ENCODE assay signal across 17 cellular contexts in the genomic region with DNA sequence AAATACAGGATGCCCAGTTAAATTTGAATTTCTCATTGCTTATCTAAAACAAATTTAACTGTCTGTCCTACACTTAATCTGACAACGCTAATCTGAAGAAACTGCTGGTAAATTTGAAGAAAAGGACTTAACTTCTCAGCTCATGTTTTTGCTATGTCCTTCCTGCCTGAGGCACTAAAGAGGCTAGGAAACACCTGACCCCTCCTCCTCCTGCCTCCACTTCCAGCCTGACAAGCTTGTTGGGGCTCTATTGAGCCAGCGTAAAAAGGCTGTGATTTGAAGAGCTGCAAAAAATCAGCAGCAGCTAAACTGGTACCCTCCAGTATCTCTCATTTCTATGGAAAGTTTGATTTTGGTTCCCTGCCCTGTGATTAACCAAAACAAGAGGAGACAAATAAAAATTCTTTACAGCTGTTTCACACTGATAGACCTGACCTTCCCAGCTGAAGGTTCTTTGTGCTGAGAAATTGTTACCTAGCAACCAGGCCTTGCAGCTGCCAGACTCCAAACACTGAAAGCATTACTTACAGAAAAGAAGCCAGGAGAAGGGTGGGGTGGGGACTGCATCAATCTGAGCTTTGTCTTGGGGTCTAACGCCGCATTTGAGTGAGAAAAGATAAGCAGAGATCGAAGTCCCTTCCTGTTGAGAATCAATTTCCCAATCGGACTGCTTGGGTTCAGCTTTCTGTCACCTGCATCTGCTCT. TPM values are rescaled to one million over a fixed set of nuclear protein-coding genes. Genes with fewer than 3 reads are reported as not detected.
DNase-seq lines count a peak whose midpoint lies in the region; ATAC-seq and TF ChIP-seq lines count a peak whose summit lies in the region.
"Had no signal": no experiment of that assay in that cellular context is flagged by ENCODE, and none has a peak within 500 bp of the region (broad histone marks: within the 10 kb centered on the region; RNA-seq: fewer than 3 reads in every experiment).

No MANE protein-coding gene starts in this region.

- peaks cover 8% of the 10 kb centered on the region for H3K4me1 ChIP-seq in ectodermal cell (ENCODE audit: control insufficient read depth, insufficient read depth, low read length)
- H3K4me1 ChIP-seq: gastrocnemius medialis, spleen had no signal

- ATAC-seq in GM19467 (IDR thresholded peaks at IDR 0.05; ENCODE audit: unreplicated experiment) = no peak
- ATAC-seq: gastrocnemius medialis, mucosa of descending colon had no signal

- H3K36me3 Mint-ChIP-seq in progenitor cell of endocrine pancreas (ENCODE audit: insufficient read depth) = peaks cover 12% of the 10 kb centered on the region
- no peaks in the 10 kb centered on the region for H3K36me3 Mint-ChIP-seq in mesothelial cell of epicardium
- H3K36me3 Mint-ChIP-seq: CD14-positive monocyte had no signal

- H3K4me1 Mint-ChIP-seq in progenitor cell of endocrine pancreas (ENCODE audit: low read depth) (peaks cover 37% of the 10 kb centered on the region), mesothelial cell of epicardium (no peaks in the 10 kb centered on the region)
- H3K4me1 Mint-ChIP-seq: activated CD4-positive, alpha-beta memory T cell treated with anti-CD3 and anti-CD28 coated beads, Interleukin-2, amount 10 ng/mL, durations not matched to agents 7 days and 5 days; CD14-positive monocyte had no signal

- peak overlapping the region; percentile 77 for H3K27ac Mint-ChIP-seq in progenitor cell of endocrine pancreas
- H3K27ac Mint-ChIP-seq in mesothelial cell of epicardium = no peak overlapping the region
- H3K27ac Mint-ChIP-seq: activated CD4-positive, alpha-beta memory T cell treated with anti-CD3 and anti-CD28 coated beads, Interleukin-2, amount 10 ng/mL, durations not matched to agents 7 days and 5 days; CD14-positive monocyte had no signal

- peak overlapping the region; percentile 60 for H3K27ac ChIP-seq in ectodermal cell (ENCODE audit: insufficient read depth, low read depth, low read length, poor library complexity, severe bottlenecking)
- H3K27ac ChIP-seq: gastrocnemius medialis, spleen had no signal

- no peaks in the 10 kb centered on the region for H3K27me3 ChIP-seq in ectodermal cell (ENCODE audit: control insufficient read depth, insufficient read depth, low read length, poor library complexity, severe bottlenecking)

- no peaks in the 10 kb centered on the region for H3K36me3 ChIP-seq in ectodermal cell (ENCODE audit: control insufficient read depth, insufficient read depth, low read length)
- H3K36me3 ChIP-seq: gastrocnemius medialis, spleen had no signal

- DNase-seq in NCI-H1417 (lab: John Stamatoyannopoulos, UW) (peak; percentile 70 to 92 (median 79)), NCI-H2227 treated with DMSO at 0.1 percent for 48 hours (lab: John Stamatoyannopoulos, UW) (peak; percentile 95), progenitor cell of endocrine pancreas (ENCODE audit: low spot score, unreplicated experiment) (peak; percentile 14), D341Med (ENCODE audit: low spot score) (no peak), mesothelial cell of epicardium (ENCODE audit: low spot score in 2 of 2, unreplicated experiment in 2 of 2) (no peak)
- DNase-seq: activated CD4-positive, alpha-beta memory T cell treated with anti-CD3 and anti-CD28 coated beads, Interleukin-2, amount 10 ng/mL, durations not matched to agents 7 days and 5 days; amniotic stem cell; cerebellar nuclear complex; gastrocnemius medialis; KBM-7; kidney; mucosa of descending colon; spleen had no signal

- TF ChIP-seq CTCF in progenitor cell of endocrine pancreas (IDR thresholded peaks at IDR 0.05; ENCODE audit: unreplicated experiment) (no peak), mesothelial cell of epicardium (IDR thresholded peaks at IDR 0.05; ENCODE audit: unreplicated experiment) (no peak)

- H3K4me3 ChIP-seq in ectodermal cell (ENCODE audit: insufficient read depth, low read depth, low read length) = no peak overlapping the region
- H3K4me3 ChIP-seq: gastrocnemius medialis, mucosa of descending colon, spleen had no signal

- peak overlapping the region; percentile 13 for H3K4me3 Mint-ChIP-seq in progenitor cell of endocrine pancreas (ENCODE audit: low read depth)
- H3K4me3 Mint-ChIP-seq in mesothelial cell of epicardium = no peak overlapping the region
- H3K4me3 Mint-ChIP-seq: activated CD4-positive, alpha-beta memory T cell treated with anti-CD3 and anti-CD28 coated beads, Interleukin-2, amount 10 ng/mL, durations not matched to agents 7 days and 5 days; CD14-positive monocyte had no signal

- no peaks in the 10 kb centered on the region for H3K9me3 ChIP-seq in ectodermal cell (ENCODE audit: control insufficient read depth, low read length)
- H3K9me3 ChIP-seq: gastrocnemius medialis, mucosa of descending colon, spleen had no signal

- no peaks in the 10 kb centered on the region for H3K27me3 Mint-ChIP-seq in progenitor cell of endocrine pancreas
- peaks cover 11% of the 10 kb centered on the region for H3K27me3 Mint-ChIP-seq in mesothelial cell of epicardium (ENCODE audit: low read depth)
- H3K27me3 Mint-ChIP-seq: activated CD4-positive, alpha-beta memory T cell treated with anti-CD3 and anti-CD28 coated beads, Interleukin-2, amount 10 ng/mL, durations not matched to agents 7 days and 5 days had no signal

- WGBS in ectodermal cell, 2 experiments = 53 to 59% methylated on average over 5 to 6 of the region's 6 CpGs

- H3K9me3 Mint-ChIP-seq in progenitor cell of endocrine pancreas (ENCODE audit: low read depth) (no peaks in the 10 kb centered on the region), mesothelial cell of epicardium (peaks cover 5% of the 10 kb centered on the region)
- H3K9me3 Mint-ChIP-seq: activated CD4-positive, alpha-beta memory T cell treated with anti-CD3 and anti-CD28 coated beads, Interleukin-2, amount 10 ng/mL, durations not matched to agents 7 days and 5 days had no signal

RNA-seq across cellular contexts. Expression of a gene that starts 34.9 kb away (rescaled TPM):
- polyA plus RNA-seq in ectodermal cell (2013, experiment 1 of 4) = 5.2 TPM
- 4.9 TPM for polyA plus RNA-seq in ectodermal cell (2013, experiment 2 of 4)
- polyA plus RNA-seq in ectodermal cell (2013, experiment 3 of 4) = 6.2 TPM
- polyA plus RNA-seq in ectodermal cell (2013, experiment 4 of 4) = 8.0 TPM
- total RNA-seq in progenitor cell of endocrine pancreas = 145 and 171 TPM in 2 replicates
- total RNA-seq in mesothelial cell of epicardium = 6.1 TPM in 3 replicates
- total RNA-seq: activated CD4-positive, alpha-beta memory T cell treated with anti-CD3 and anti-CD28 coated beads, Interleukin-2, amount 10 ng/mL, durations not matched to agents 7 days and 5 days; endothelial cell of umbilical vein; gastrocnemius medialis had no signal
- polyA plus RNA-seq: CD14-positive monocyte, endothelial cell of umbilical vein had no signal

Comparison
In these comparisons a context has a peak if more than half of its experiments do, and no peak if none do; other contexts are left out.
1. DNase-seq: peak in NCI-H1417 (3 of 3), NCI-H2227 treated with DMSO at 0.1 percent for 48 hours (single experiment) and progenitor cell of endocrine pancreas (single experiment); none in D341Med (single experiment) and mesothelial cell of epicardium (0 of 2).
2. RNA of a gene that starts 34.9 kb away (total RNA-seq): 145 to 171 TPM in progenitor cell of endocrine pancreas; 6.1 TPM in mesothelial cell of epicardium; every median in the first group is over 10 times any median in the second.